Comparison of ENCODE assay signal across 19 cellular contexts in the genomic region with DNA sequence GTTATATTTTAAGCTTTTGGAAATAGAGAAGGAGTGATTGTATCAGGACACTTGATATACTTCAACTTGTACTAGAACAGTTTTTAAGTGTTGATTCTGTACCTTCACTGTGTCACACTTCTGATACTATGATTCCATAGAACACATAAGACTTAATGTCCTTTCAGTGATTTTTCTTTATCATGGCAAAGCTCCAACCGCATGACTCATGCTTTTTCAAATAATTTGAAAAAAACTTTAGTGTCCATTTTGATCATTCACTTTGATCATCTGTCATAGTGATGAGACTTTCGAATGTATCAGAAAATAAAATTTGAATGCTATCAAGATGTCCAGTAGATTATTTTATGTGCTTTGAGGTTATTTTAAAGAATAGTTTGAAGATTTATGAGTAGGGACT. TPM values are rescaled to one million over a fixed set of nuclear protein-coding genes. Genes with fewer than 3 reads are reported as not detected.
DNase-seq lines count a peak whose midpoint lies in the region; ATAC-seq, FAIRE-seq and TF ChIP-seq lines count a peak whose summit lies in the region.
"Had no signal": no experiment of that assay in that cellular context is flagged by ENCODE, and none has a peak within 500 bp of the region (broad histone marks: within the 10 kb centered on the region; RNA-seq: fewer than 3 reads in every experiment).

No MANE protein-coding gene starts in this region.

- no peak overlapping the region for H3K4me3 Mint-ChIP-seq in activated CD8-positive, alpha-beta T cell treated with anti-CD3 and anti-CD28 coated beads for 36 hours
- H3K4me3 Mint-ChIP-seq: activated T-cell treated with anti-CD3 and anti-CD28 coated beads, Interleukin-2, amount 50 U/mL, for 24 hours; CD4-positive, CD25-positive, alpha-beta regulatory T cell had no signal

- BruUV-seq in HepG2 (replicated peaks; lab: Mats Ljungman, UMichigan): no TSS peak

- TF ChIP-seq EP300 in HepG2 (IDR thresholded peaks at IDR 0.05; ENCODE audit: low read depth in 2 of 2, low read length in 2 of 2): no peak
- TF ChIP-seq EP300 in HepG2 (CRISPR knock-in tag; IDR thresholded peaks at IDR 0.05; ENCODE audit: borderline replicate concordance): no peak

- DNase-seq in HepG2 (ENCODE audit: low spot score) (peak; percentile 8), right lobe of liver (no peak), amniotic epithelial cell (ENCODE audit: low read depth) (peak; percentile 7), fibroblast of gingiva (ENCODE audit: low read depth) (peak; percentile 1), tibial artery (no peak), amygdala (lab: John Stamatoyannopoulos, UW) (no peak), dedifferentiated amniotic fluid mesenchymal stem cell (ENCODE audit: extremely low spot score) (no peak)
- DNase-seq in activated CD8-positive, alpha-beta T cell treated with anti-CD3 and anti-CD28 coated beads for 36 hours: no peak
- DNase-seq: ACHN; activated T-cell treated with anti-CD3 and anti-CD28 coated beads, Interleukin-2, amount 50 U/mL, for 24 hours; CD4-positive, CD25-positive, alpha-beta regulatory T cell; heart left ventricle; MM.1S; NCI-H2081 treated with DMSO at 0.1 percent for 48 hours; NCI-H526 had no signal

- no peaks in the 10 kb centered on the region for H3K9me3 Mint-ChIP-seq in activated CD8-positive, alpha-beta T cell treated with anti-CD3 and anti-CD28 coated beads for 36 hours
- H3K9me3 Mint-ChIP-seq: activated naive CD4-positive, alpha-beta T cell treated with anti-CD3 and anti-CD28 coated beads, Interleukin-2, amount 50 U/mL, for 72 hours; activated T-cell treated with anti-CD3 and anti-CD28 coated beads, Interleukin-2, amount 50 U/mL, for 24 hours; CD4-positive, CD25-positive, alpha-beta regulatory T cell had no signal

- H3K27me3 Mint-ChIP-seq in activated CD8-positive, alpha-beta T cell treated with anti-CD3 and anti-CD28 coated beads for 36 hours: no peaks in the 10 kb centered on the region
- H3K27me3 Mint-ChIP-seq: activated T-cell treated with anti-CD3 and anti-CD28 coated beads, Interleukin-2, amount 50 U/mL, for 24 hours; CD4-positive, CD25-positive, alpha-beta regulatory T cell had no signal

- H3K36me3 ChIP-seq in HepG2 (replicated peaks in 1 of 2; ENCODE audit: control insufficient read depth in 1 of 2, insufficient read depth in 2 of 2, low read length in 2 of 2): peaks cover 2 to 28% of the 10 kb centered on the region in 2 experiments; a peak in 4 of 5 replicates
- peaks cover 0 to 6% (median 0%) of the 10 kb centered on the region in 4 donors for H3K36me3 ChIP-seq in right lobe of liver
- peaks cover 14 to 30% (median 24%) of the 10 kb centered on the region in 3 donors for H3K36me3 ChIP-seq in tibial artery

- 95% methylated on average over 2 of the region's 2 CpGs for WGBS in HepG2 (ENCODE audit: low lambda C conversion rate)
- 93% methylated on average over 2 of the region's 2 CpGs for WGBS in right lobe of liver (ENCODE audit: insufficient coverage, low coverage, low lambda C conversion rate, missing lambda C conversion rate)

- no peak overlapping the region for H3K27ac Mint-ChIP-seq in activated CD8-positive, alpha-beta T cell treated with anti-CD3 and anti-CD28 coated beads for 36 hours
- H3K27ac Mint-ChIP-seq: activated naive CD4-positive, alpha-beta T cell treated with anti-CD3 and anti-CD28 coated beads, Interleukin-2, amount 50 U/mL, for 72 hours; activated T-cell treated with anti-CD3 and anti-CD28 coated beads, Interleukin-2, amount 50 U/mL, for 24 hours; CD4-positive, CD25-positive, alpha-beta regulatory T cell had no signal

- TF ChIP-seq POLR2A in HepG2 (IDR thresholded peaks at IDR 0.05; ENCODE audit: insufficient read depth in 1 of 2, low read depth in 2 of 2, low read length in 2 of 2): no peak
- TF ChIP-seq POLR2A in right lobe of liver (IDR thresholded peaks at IDR 0.05): no peak

- intact Hi-C loops in HepG2 (cut with micrococcal nuclease; ENCODE audit: unreplicated experiment) (no loop called here), right lobe of liver (cut with DNase I) (no loop called here), tibial artery (cut with DNase I; ENCODE audit: low total_unique reads) (no loop called here)
- intact Hi-C loops in activated CD8-positive, alpha-beta T cell treated with anti-CD3 and anti-CD28 coated beads for 36 hours (cut with micrococcal nuclease): no loop called here

- H3K27ac ChIP-seq in HepG2 (ENCODE audit: extremely low read length, insufficient read depth, low read length) (no peak overlapping the region), right lobe of liver (no peak overlapping the region), tibial artery (peak overlapping the region; percentile 55 to 65)
- H3K27ac ChIP-seq: heart left ventricle, vagina had no signal

- H3K4me3 ChIP-seq in HepG2 (replicated peaks in 1 of 3; ENCODE audit: insufficient read depth in 1 of 3, low read depth in 2 of 3, low read length in 3 of 3) (no peak overlapping the region), right lobe of liver (no peak overlapping the region), tibial artery (no peak overlapping the region)
- H3K4me3 ChIP-seq: heart left ventricle, vagina had no signal

- in situ Hi-C loops in HepG2 (cut with HindIII; ENCODE audit: extremely low pct_ligation_motif_present, low pct_unique_long_range_greater_than_20kb): no loop called here

- ATAC-seq in HepG2: no peak
- ATAC-seq in right lobe of liver: no peak
- ATAC-seq in activated CD8-positive, alpha-beta T cell treated with anti-CD3 and anti-CD28 coated beads for 36 hours: no peak
- ATAC-seq: activated naive CD4-positive, alpha-beta T cell treated with anti-CD3 and anti-CD28 coated beads, Interleukin-2, amount 50 U/mL, for 72 hours; heart left ventricle had no signal

- POLR2A ChIA-PET in HepG2 (lab: Yijun Ruan, JAX): no interaction called here
- POLR2A ChIA-PET in activated CD8-positive, alpha-beta T cell treated with anti-CD3 and anti-CD28 coated beads for 36 hours (lab: Charles Lee): no interaction called here

- no peaks in the 10 kb centered on the region for H4K20me1 ChIP-seq in HepG2 (ENCODE audit: insufficient read depth, low read length)

- H2AFZ ChIP-seq in HepG2 (ENCODE audit: low read length): no peak overlapping the region

- H3K4me1 ChIP-seq in HepG2 (ENCODE audit: insufficient read depth, low read length): peaks cover 7% of the 10 kb centered on the region
- no peaks in the 10 kb centered on the region for H3K4me1 ChIP-seq in right lobe of liver
- H3K4me1 ChIP-seq in tibial artery: peaks cover 0 to 19% (median 6%) of the 10 kb centered on the region in 4 donors
- H3K4me1 ChIP-seq: heart left ventricle had no signal

- no peaks in the 10 kb centered on the region for H3K9me3 ChIP-seq in HepG2 (ENCODE audit: low read length)
- peaks cover 0 to 3% (median 0%) of the 10 kb centered on the region in 4 donors for H3K9me3 ChIP-seq in right lobe of liver
- H3K9me3 ChIP-seq in tibial artery: no peaks in the 10 kb centered on the region
- H3K9me3 ChIP-seq: heart left ventricle, vagina had no signal

- FAIRE-seq in HepG2 (lab: Jason Lieb, UNC): no peak
- FAIRE-seq: GM12891, H54 had no signal

- no peak for TF ChIP-seq CTCF in HepG2 (CRISPR knock-in tag; IDR thresholded peaks at IDR 0.05)
- no peak for TF ChIP-seq CTCF in right lobe of liver (IDR thresholded peaks at IDR 0.05)
- TF ChIP-seq CTCF in tibial artery (IDR thresholded peaks at IDR 0.05): no peak
- no peak for TF ChIP-seq CTCF in activated CD8-positive, alpha-beta T cell treated with anti-CD3 and anti-CD28 coated beads for 36 hours (IDR thresholded peaks at IDR 0.05)

- H3K36me3 Mint-ChIP-seq in activated CD8-positive, alpha-beta T cell treated with anti-CD3 and anti-CD28 coated beads for 36 hours (ENCODE audit: low read depth): peaks cover 30% of the 10 kb centered on the region

- no peak overlapping the region for H3K9ac ChIP-seq in HepG2 (ENCODE audit: insufficient read depth, low read depth, low read length)

- H3K27me3 ChIP-seq in HepG2 (ENCODE audit: control insufficient read depth in 1 of 2, insufficient read depth in 2 of 2, low read length in 2 of 2) (no peaks in the 10 kb centered on the region), right lobe of liver (no peaks in the 10 kb centered on the region), tibial artery (no peaks in the 10 kb centered on the region)
- H3K27me3 ChIP-seq: heart left ventricle, vagina had no signal

- CTCF ChIA-PET in HepG2 (lab: Yijun Ruan, JAX; ENCODE audit: low intra/inter-chr PET ratio, low total read pairs): no interaction called here
- CTCF ChIA-PET in activated CD8-positive, alpha-beta T cell treated with anti-CD3 and anti-CD28 coated beads for 36 hours (lab: Charles Lee): no interaction called here

- TF ChIP-seq RAD21 in HepG2 (CRISPR knock-in tag; IDR thresholded peaks at IDR 0.05): no peak

- no peaks in the 10 kb centered on the region for H3K4me1 Mint-ChIP-seq in activated CD8-positive, alpha-beta T cell treated with anti-CD3 and anti-CD28 coated beads for 36 hours (ENCODE audit: low read depth)

- H3K79me2 ChIP-seq in HepG2 (ENCODE audit: insufficient read depth, low read length): no peaks in the 10 kb centered on the region

- H3K4me2 ChIP-seq in HepG2 (ENCODE audit: low read depth, low read length): no peak overlapping the region

RNA-seq across cellular contexts. Expression of a gene that starts 32.0 kb away (rescaled TPM):
- 7.8 and 11.8 TPM in 2 replicates for total RNA-seq in HepG2 (2016; rRNA removed; fragmentation: Illumina TruSeq; extraction: Trizol)
- total RNA-seq in HepG2 (2016; cell fraction: cytosol; rRNA removed; fragmentation: Illumina TruSeq; extraction: Trizol; ENCODE audit: low read depth): 4.4 and 5.5 TPM in 2 replicates
- total RNA-seq in HepG2 (2016; cell fraction: insoluble cytoplasmic fraction; rRNA removed; fragmentation: Illumina TruSeq; extraction: Trizol): 8.2 and 11.7 TPM in 2 replicates
- 5.1 and 6.9 TPM in 2 replicates for total RNA-seq in HepG2 (2016; cell fraction: membrane; rRNA removed; fragmentation: Illumina TruSeq; extraction: Trizol)
- 10.0 and 12.5 TPM in 2 replicates for total RNA-seq in HepG2 (2016; cell fraction: nucleus; rRNA removed; fragmentation: Illumina TruSeq; extraction: Trizol)
- polyA plus RNA-seq in HepG2 (2011; rRNA removed): 2.1 and 2.2 TPM in 2 replicates
- polyA plus RNA-seq in HepG2 (2011; cell fraction: cytosol; rRNA removed): 0.89 and 1.5 TPM in 2 replicates
- 1.5 and 1.7 TPM in 2 replicates for polyA plus RNA-seq in HepG2 (2011; cell fraction: nucleus; rRNA removed)
- polyA plus RNA-seq in HepG2 (2012): 3.9 and 4.2 TPM in 2 replicates
- polyA plus RNA-seq in HepG2 (2016; cell fraction: cytosol; fragmentation: Illumina TruSeq; extraction: Trizol; ENCODE audit: low read depth): 0.26 and 0.36 TPM in 2 replicates
- polyA plus RNA-seq in HepG2 (2016; cell fraction: insoluble cytoplasmic fraction; fragmentation: Illumina TruSeq; extraction: Trizol; ENCODE audit: low read depth): 7.0 and 7.1 TPM in 2 replicates
- 1.3 and 1.5 TPM in 2 replicates for polyA plus RNA-seq in HepG2 (2016; cell fraction: membrane; fragmentation: Illumina TruSeq; extraction: Trizol; ENCODE audit: low read depth)
- polyA plus RNA-seq in HepG2 (2016; cell fraction: nucleus; fragmentation: Illumina TruSeq; extraction: Trizol; ENCODE audit: insufficient read depth, low read depth): 8.5 and 9.2 TPM in 2 replicates
- polyA minus RNA-seq in HepG2 (2011; rRNA and poly(A)+ RNA removed; ENCODE audit: low replicate concordance): 3.1 and 6.9 TPM in 2 replicates
- 3.9 and 4.6 TPM in 2 replicates for polyA minus RNA-seq in HepG2 (2011; cell fraction: cytosol; rRNA and poly(A)+ RNA removed)
- polyA minus RNA-seq in HepG2 (2011; cell fraction: nucleus; rRNA and poly(A)+ RNA removed): 12.9 and 15.9 TPM in 2 replicates
- 1 to 10 TPM; 4.2 to 5.4 (median 5.0) TPM for total RNA-seq in right lobe of liver
- 10 to 100 TPM; 16.6 TPM for total RNA-seq in activated CD8-positive, alpha-beta T cell treated with anti-CD3 and anti-CD28 coated beads for 36 hours

Comparison
In these comparisons a context has a peak if more than half of its experiments do, and no peak if none do; other contexts are left out.
1. DNase-seq: peak in HepG2 (single experiment), amniotic epithelial cell (single experiment) and fibroblast of gingiva (single experiment); none in right lobe of liver (0 of 3), tibial artery (0 of 2), activated CD8-positive, alpha-beta T cell treated with anti-CD3 and anti-CD28 coated beads for 36 hours (single experiment), amygdala (0 of 56) and dedifferentiated amniotic fluid mesenchymal stem cell (single experiment).
2. H3K27ac ChIP-seq: peak in tibial artery (2 of 2); none in HepG2 (single experiment) and right lobe of liver (0 of 3).